29 cellular contexts compared by ENCODE assay signal in genomic region chr17:72400863-72401262, GRCh38.
"Had no signal": no experiment of that assay in that cellular context is flagged by ENCODE, and none has a peak within 500 bp of the region (broad histone marks: within the 10 kb centered on the region; RNA-seq: fewer than 3 reads in every experiment).

No MANE protein-coding gene starts in this region.

- H3K4me1 ChIP-seq: gastroesophageal sphincter had no signal

- ATAC-seq: activated CD8-positive, alpha-beta T cell treated with anti-CD3 and anti-CD28 coated beads for 36 hours; activated naive CD8-positive, alpha-beta T cell treated with anti-CD3 and anti-CD28 coated beads, Interleukin-2, amount 50 U/mL, for 24 hours; activated T-cell treated with anti-CD3 and anti-CD28 coated beads, Interleukin-2, amount 50 U/mL, for 4 hours; activated T-helper 17 cell treated with anti-CD3 and anti-CD28 coated beads, Interleukin-2, amount 50 U/mL, for 72 hours; gastroesophageal sphincter; left colon; naive thymus-derived CD4-positive, alpha-beta T cell; stimulated activated memory B cell treated with anti-CD40 and anti-IgM and Interleukin-4, amounts not matched to agents 10 μg/mL and 1 μg/mL and 100 μg/mL, for 72 hours; stimulated activated naive CD8-positive, alpha-beta T cell treated with anti-CD3 and anti-CD28 coated beads, Interleukin-15, amount 100 ng/mL, for 72 hours; WTC11 had no signal

- H3K36me3 ChIP-seq: gastroesophageal sphincter, pancreas, prostate gland, thyroid gland had no signal

- H3K9me3 ChIP-seq: gastroesophageal sphincter, pancreas, prostate gland, thyroid gland had no signal

- DNase-seq: activated CD4-positive, alpha-beta T cell treated with anti-CD3 and anti-CD28 coated beads, Interleukin-2, amount 50 U/mL, for 1 hour; activated CD8-positive, alpha-beta T cell treated with anti-CD3 and anti-CD28 coated beads for 36 hours; activated gamma-delta T cell treated with Interleukin-2 at 50 U/mL for 16 hours; activated naive CD4-positive, alpha-beta T cell treated with anti-CD3 and anti-CD28 coated beads, Interleukin-2, amount 50 U/mL, for 16 hours; activated naive CD8-positive, alpha-beta T cell treated with anti-CD3 and anti-CD28 coated beads, Interleukin-2, amount 50 U/mL, for 24 hours; activated T-cell treated with anti-CD3 and anti-CD28 coated beads, Interleukin-2, amount 50 U/mL, for 4 hours; amygdala; caudate nucleus; cortex of kidney; hippocampal formation; left colon; mammary epithelial cell; midbrain; naive thymus-derived CD4-positive, alpha-beta T cell; nucleus accumbens; stimulated activated CD4-positive, alpha-beta T cell treated with anti-CD3 and anti-CD28 coated beads, Interleukin-1b, Interleukin-23, amount 100 ng/mL, for 48 hours; stimulated activated CD4-positive, alpha-beta T cell treated with anti-CD3 and anti-CD28 coated beads, Interleukin-4, amount 100 ng/mL, for 4 hours; stimulated activated CD8-positive, alpha-beta memory T cell treated with anti-CD3 and anti-CD28 coated beads, Interleukin-4, amount 100 ng/mL, for 48 hours; stimulated activated naive CD8-positive, alpha-beta T cell treated with anti-CD3 and anti-CD28 coated beads, Interleukin-15, amount 100 ng/mL, for 72 hours; thyroid gland had no signal

- H3K27ac ChIP-seq: gastroesophageal sphincter, thyroid gland had no signal

- H3K4me2 ChIP-seq: smooth muscle cell had no signal

- FAIRE-seq: endothelial cell of umbilical vein, keratinocyte, pancreas had no signal

- H3K27me3 ChIP-seq: gastroesophageal sphincter, pancreas, thyroid gland had no signal

- H3K4me3 ChIP-seq: gastroesophageal sphincter, pancreas, prostate gland, smooth muscle cell, thyroid gland had no signal
